Comparison of ENCODE assay signal across 1 cellular context in the genomic region with DNA sequence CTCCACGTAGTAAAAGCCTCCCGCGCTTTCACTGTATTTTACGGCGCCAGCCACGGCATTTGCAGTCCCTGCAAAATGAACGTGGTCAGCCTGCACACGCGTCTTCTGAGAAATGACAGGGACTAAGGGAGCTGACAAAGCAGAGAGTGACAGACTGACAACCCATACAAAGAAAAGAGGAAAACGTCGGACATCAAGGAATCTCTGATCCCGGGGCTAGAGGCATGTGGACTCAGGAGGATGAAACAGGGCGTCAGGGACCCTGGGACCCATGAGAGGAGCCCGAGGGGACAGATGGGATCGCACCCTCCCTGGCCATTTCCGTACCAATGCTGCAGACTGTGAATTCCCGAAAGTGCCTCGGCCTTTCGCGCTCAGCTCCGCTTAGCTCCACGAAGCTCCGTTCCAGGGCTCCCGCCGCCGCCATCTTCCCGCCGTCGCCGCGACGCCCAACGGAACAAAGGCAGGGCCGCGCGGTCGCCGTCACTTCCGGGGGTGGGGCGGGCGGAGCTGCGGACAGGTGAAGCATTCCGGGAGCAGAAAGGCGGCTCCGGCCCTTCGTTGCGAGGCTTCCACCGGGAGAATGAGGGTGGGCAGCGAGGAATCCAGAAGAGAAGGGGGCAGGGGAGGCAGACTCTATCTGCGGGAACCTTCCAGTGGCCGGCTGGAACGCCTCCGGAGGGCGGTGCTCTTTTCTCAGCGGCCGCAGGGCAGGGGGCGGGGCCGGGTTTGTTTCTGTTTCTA.
TF ChIP-seq lines count a peak whose summit lies in the region.

A gene with protein sequence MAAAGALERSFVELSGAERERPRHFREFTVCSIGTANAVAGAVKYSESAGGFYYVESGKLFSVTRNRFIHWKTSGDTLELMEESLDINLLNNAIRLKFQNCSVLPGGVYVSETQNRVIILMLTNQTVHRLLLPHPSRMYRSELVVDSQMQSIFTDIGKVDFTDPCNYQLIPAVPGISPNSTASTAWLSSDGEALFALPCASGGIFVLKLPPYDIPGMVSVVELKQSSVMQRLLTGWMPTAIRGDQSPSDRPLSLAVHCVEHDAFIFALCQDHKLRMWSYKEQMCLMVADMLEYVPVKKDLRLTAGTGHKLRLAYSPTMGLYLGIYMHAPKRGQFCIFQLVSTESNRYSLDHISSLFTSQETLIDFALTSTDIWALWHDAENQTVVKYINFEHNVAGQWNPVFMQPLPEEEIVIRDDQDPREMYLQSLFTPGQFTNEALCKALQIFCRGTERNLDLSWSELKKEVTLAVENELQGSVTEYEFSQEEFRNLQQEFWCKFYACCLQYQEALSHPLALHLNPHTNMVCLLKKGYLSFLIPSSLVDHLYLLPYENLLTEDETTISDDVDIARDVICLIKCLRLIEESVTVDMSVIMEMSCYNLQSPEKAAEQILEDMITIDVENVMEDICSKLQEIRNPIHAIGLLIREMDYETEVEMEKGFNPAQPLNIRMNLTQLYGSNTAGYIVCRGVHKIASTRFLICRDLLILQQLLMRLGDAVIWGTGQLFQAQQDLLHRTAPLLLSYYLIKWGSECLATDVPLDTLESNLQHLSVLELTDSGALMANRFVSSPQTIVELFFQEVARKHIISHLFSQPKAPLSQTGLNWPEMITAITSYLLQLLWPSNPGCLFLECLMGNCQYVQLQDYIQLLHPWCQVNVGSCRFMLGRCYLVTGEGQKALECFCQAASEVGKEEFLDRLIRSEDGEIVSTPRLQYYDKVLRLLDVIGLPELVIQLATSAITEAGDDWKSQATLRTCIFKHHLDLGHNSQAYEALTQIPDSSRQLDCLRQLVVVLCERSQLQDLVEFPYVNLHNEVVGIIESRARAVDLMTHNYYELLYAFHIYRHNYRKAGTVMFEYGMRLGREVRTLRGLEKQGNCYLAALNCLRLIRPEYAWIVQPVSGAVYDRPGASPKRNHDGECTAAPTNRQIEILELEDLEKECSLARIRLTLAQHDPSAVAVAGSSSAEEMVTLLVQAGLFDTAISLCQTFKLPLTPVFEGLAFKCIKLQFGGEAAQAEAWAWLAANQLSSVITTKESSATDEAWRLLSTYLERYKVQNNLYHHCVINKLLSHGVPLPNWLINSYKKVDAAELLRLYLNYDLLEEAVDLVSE (N-terminal part only) (minus strand): TSS at position 459 of the 744 bp plus-strand sequence. CDS start 32 bp downstream, at position 427.

TF ChIP-seq in H1, 55 proteins besides CTCF, POLR2A, EP300 and RAD21 (continued from another document):
- TF ChIP-seq ZNF274 (IDR thresholded peaks at IDR 0.05; ENCODE audit: borderline replicate concordance, extremely low read depth, low read length), result no peak
- peak; percentile 97 for TF ChIP-seq TAF1 (IDR thresholded peaks at IDR 0.05; ENCODE audit: low read depth, low read length)
- no peak for TF ChIP-seq RXRA (IDR thresholded peaks at IDR 0.05; ENCODE audit: insufficient read depth, low read depth, low read length)
- TF ChIP-seq, protein P1, sequence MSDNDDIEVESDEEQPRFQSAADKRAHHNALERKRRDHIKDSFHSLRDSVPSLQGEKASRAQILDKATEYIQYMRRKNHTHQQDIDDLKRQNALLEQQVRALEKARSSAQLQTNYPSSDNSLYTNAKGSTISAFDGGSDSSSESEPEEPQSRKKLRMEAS (IDR thresholded peaks at IDR 0.05), result peak; percentile 68
- TF ChIP-seq SP4 (IDR thresholded peaks at IDR 0.05; ENCODE audit: low read length), result no peak; the same call in 1 of the 2 replicates
- peak; percentile 60 for TF ChIP-seq TEAD4 (IDR thresholded peaks at IDR 0.05; ENCODE audit: low read depth, low read length)
- no peak for TF ChIP-seq CTBP2 (IDR thresholded peaks at IDR 0.05; ENCODE audit: borderline replicate concordance, insufficient read depth, insufficient read length, low read length)
- TF ChIP-seq FOSL1 (IDR thresholded peaks at IDR 0.05; ENCODE audit: insufficient read depth, low read depth, low read length), result no peak
- TF ChIP-seq JUN (IDR thresholded peaks at IDR 0.05; ENCODE audit: low read depth, low read length), result no peak
- peak; percentile 9 for TF ChIP-seq NANOG (IDR thresholded peaks at IDR 0.05; ENCODE audit: insufficient read depth, low read depth, low read length, poor library complexity, severe bottlenecking)
- TF ChIP-seq RNF2 (IDR thresholded peaks at IDR 0.05; ENCODE audit: borderline replicate concordance, low read depth, low read length, missing control alignments, poor library complexity, severe bottlenecking), result no peak
- TF ChIP-seq POU5F1 (IDR thresholded peaks at IDR 0.05; ENCODE audit: low read depth, low read length), result no peak
- TF ChIP-seq BRCA1 (IDR thresholded peaks at IDR 0.05; ENCODE audit: low read depth, low read length), result no peak
